ENCODE assay signal across 1 cellular context in genomic region chr20:51034461-51034860, GRCh38.
TF ChIP-seq lines count a peak whose summit lies in the region.

No MANE protein-coding gene starts in this region.

TF ChIP-seq in HCT116, 20 proteins besides CTCF, POLR2A, EP300 and RAD21:
- TF ChIP-seq JUND (IDR thresholded peaks at IDR 0.05), result no peak
- no peak for TF ChIP-seq SP1 (IDR thresholded peaks at IDR 0.05; ENCODE audit: low read depth)
- no peak for TF ChIP-seq CEBPB (IDR thresholded peaks at IDR 0.05; ENCODE audit: low read depth)
- no peak for TF ChIP-seq REST (IDR thresholded peaks at IDR 0.05; ENCODE audit: low read depth)
- TF ChIP-seq EGR1 (IDR thresholded peaks at IDR 0.05; ENCODE audit: low read depth), result no peak
- TF ChIP-seq MAX (IDR thresholded peaks at IDR 0.05), result no peak
- TF ChIP-seq EZH2 (IDR thresholded peaks at IDR 0.05), result no peak
- TF ChIP-seq SRF (IDR thresholded peaks at IDR 0.05; ENCODE audit: low read depth), result no peak
- TF ChIP-seq EZH2phosphoT487 (IDR thresholded peaks at IDR 0.05; ENCODE audit: borderline replicate concordance), result no peak
- no peak for TF ChIP-seq ZFX (IDR thresholded peaks at IDR 0.05)
- TF ChIP-seq TCF7L2 (IDR thresholded peaks at IDR 0.05; ENCODE audit: borderline replicate concordance, extremely low read depth, insufficient read depth, insufficient read length), result no peak
- TF ChIP-seq YY1 (IDR thresholded peaks at IDR 0.05; ENCODE audit: extremely low read depth, insufficient replicate concordance, low read depth, low read length), result no peak
- TF ChIP-seq FOSL1 (IDR thresholded peaks at IDR 0.05; ENCODE audit: low read depth), result no peak
